Comparison of ENCODE assay signal across 8 cellular contexts in the genomic region with DNA sequence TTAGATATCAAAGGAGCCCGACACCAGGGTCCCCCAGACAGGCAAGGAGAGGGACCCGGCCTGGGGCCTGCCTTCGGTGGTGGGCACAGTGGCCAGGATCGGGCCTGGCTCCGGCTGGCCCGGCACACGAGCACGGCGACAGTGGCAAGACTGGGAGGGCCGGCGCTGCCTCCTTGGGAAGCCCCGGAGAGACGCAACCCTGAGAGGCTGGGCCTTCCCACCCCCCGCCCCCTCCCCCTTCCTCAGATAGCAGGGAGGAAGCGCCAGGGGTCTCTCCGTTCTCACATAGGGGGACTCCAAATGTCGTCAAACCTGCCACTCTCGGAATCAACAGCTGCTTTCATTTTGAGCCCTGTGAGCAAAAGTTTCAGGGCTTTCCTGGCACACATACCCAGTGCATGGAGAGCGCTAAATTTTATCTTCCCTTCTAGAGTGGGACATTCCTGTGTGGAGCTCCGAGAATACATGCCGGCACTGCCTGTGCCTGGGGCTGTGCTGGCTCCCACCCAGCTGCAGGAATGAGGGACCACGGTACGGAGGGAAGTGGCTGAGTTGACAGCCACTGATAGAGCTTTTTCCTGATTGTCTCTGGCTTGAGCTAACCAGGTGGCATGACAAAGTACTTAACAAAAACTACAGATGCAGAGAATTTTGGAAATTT.
DNase-seq lines count a peak whose midpoint lies in the region; ATAC-seq, FAIRE-seq and TF ChIP-seq lines count a peak whose summit lies in the region.

No MANE protein-coding gene starts in this region.

- ATAC-seq in GM19452 (IDR thresholded peaks at IDR 0.05; ENCODE audit: unreplicated experiment) (peak; percentile 39), pancreas (peak; percentile 64 to 82 (median 74))

- H3K9me3 ChIP-seq in Caco-2 (no peaks in the 10 kb centered on the region), pancreas (no peaks in the 10 kb centered on the region)

- CTCF ChIA-PET in Caco-2 (lab: Charles Lee) = interaction anchor here (1.0 to 1.3 kb wide), 3 partner anchors 77 to 97 kb away, joined by 3 to 4 read pairs (median 3); no protein-coding TSS in a partner anchor
- CTCF ChIA-PET in activated naive CD4-positive, alpha-beta T cell treated with anti-CD3 and anti-CD28 coated beads for 36 hours (lab: Charles Lee) = interaction anchor here (0.6 to 4.6 kb wide), 12 partner anchors 8 to 236 kb away, joined by 3 to 33 read pairs (median 4); a partner anchor contains a TSS

- TF ChIP-seq CTCF in Caco-2 (IDR thresholded peaks at IDR 0.05; ENCODE audit: insufficient read depth in 1 of 2, low read depth in 1 of 2, low read length in 1 of 2, severe bottlenecking in 1 of 2, unreplicated experiment in 1 of 2) = no peak
- no peak for TF ChIP-seq CTCF in HL-60 (IDR thresholded peaks at IDR 0.05; ENCODE audit: insufficient read depth, low read length)
- no peak for TF ChIP-seq CTCF in glutamatergic neuron (IDR thresholded peaks at IDR 0.05; ENCODE audit: partially characterized antibody, unreplicated experiment)
- no peak for TF ChIP-seq CTCF in pancreas (IDR thresholded peaks at IDR 0.05)

- FAIRE-seq in pancreas (lab: Jason Lieb, UNC) (no peak), HTR-8/SVneo (lab: Jason Lieb, UNC) (no peak)

- H3K4me1 ChIP-seq in Caco-2 (0 out of 2 replicates have a peak, but pooled peaks cover 4% of the 10 kb centered on the region), pancreas (peaks cover 0 to 5% (median 0%) of the 10 kb centered on the region in 3 donors)

- WGBS in pancreas, 2 donors = 1% methylated on average over 23 of the region's 23 CpGs

- H3K4me3 Mint-ChIP-seq in Caco-2 (ENCODE audit: unreplicated experiment) = peak overlapping the region; percentile 70
- H3K4me3 Mint-ChIP-seq in activated naive CD4-positive, alpha-beta T cell treated with anti-CD3 and anti-CD28 coated beads for 36 hours = peak overlapping the region; percentile 79
- H3K4me3 Mint-ChIP-seq in glutamatergic neuron (ENCODE audit: unreplicated experiment) = peak overlapping the region; percentile 79

- H3K27me3 Mint-ChIP-seq in Caco-2 (ENCODE audit: insufficient read depth, unreplicated experiment) (no peaks in the 10 kb centered on the region), glutamatergic neuron (ENCODE audit: unreplicated experiment) (peaks cover 13% of the 10 kb centered on the region)
- H3K27me3 Mint-ChIP-seq in activated naive CD4-positive, alpha-beta T cell treated with anti-CD3 and anti-CD28 coated beads for 36 hours (ENCODE audit: low read depth) = no peaks in the 10 kb centered on the region

- H3K4me3 ChIP-seq in Caco-2 (ENCODE audit: low read depth, low read length) = peak overlapping the region; percentile 67
- H3K4me3 ChIP-seq in HL-60 (replicated peaks; ENCODE audit: insufficient read depth, low read length) = peak overlapping the region; percentile 73
- peak overlapping the region; percentile 49 to 90 (median 73) for H3K4me3 ChIP-seq in pancreas

- no peaks in the 10 kb centered on the region for H3K36me3 ChIP-seq in Caco-2 (ENCODE audit: control insufficient read depth, insufficient read depth, low read length)
- no peaks in the 10 kb centered on the region for H3K36me3 ChIP-seq in pancreas

- no TSS peak for BruUV-seq in Caco-2 (replicated peaks; lab: Mats Ljungman, UMichigan)

- H3K27me3 ChIP-seq in Caco-2 (replicated peaks; ENCODE audit: control insufficient read depth, insufficient read depth, low read length) = no peaks in the 10 kb centered on the region; the same call in 1 of the 2 replicates
- peaks cover 2% of the 10 kb centered on the region for H3K27me3 ChIP-seq in HL-60 (ENCODE audit: insufficient read depth, poor library complexity, severe bottlenecking)
- no peaks in the 10 kb centered on the region for H3K27me3 ChIP-seq in pancreas

- H3K9me3 Mint-ChIP-seq in Caco-2 (ENCODE audit: unreplicated experiment) = no peaks in the 10 kb centered on the region
- H3K9me3 Mint-ChIP-seq in activated naive CD4-positive, alpha-beta T cell treated with anti-CD3 and anti-CD28 coated beads for 36 hours = no peaks in the 10 kb centered on the region
- no peaks in the 10 kb centered on the region for H3K9me3 Mint-ChIP-seq in glutamatergic neuron (ENCODE audit: unreplicated experiment)

- H3K27ac ChIP-seq in HL-60 (replicated peaks) = no peak overlapping the region
- H3K27ac ChIP-seq in pancreas = peak overlapping the region; percentile 67 to 88 (median 75)

- DNase-seq in Caco-2 = no peak
- no peak for DNase-seq in HL-60 (ENCODE audit: low read depth in 1 of 2, low spot score in 1 of 2)
- peak; percentile 86 for DNase-seq in activated naive CD4-positive, alpha-beta T cell treated with anti-CD3 and anti-CD28 coated beads for 36 hours
- DNase-seq in glutamatergic neuron = no peak
- DNase-seq in pancreas = peak in 4 of 6 donors; percentile 29 to 78 (median 46)
- DNase-seq in HTR-8/SVneo (ENCODE audit: insufficient read length, low spot score) = no peak
- DNase-seq in NCI-H1436 (lab: John Stamatoyannopoulos, UW) = no peak

- POLR2A ChIA-PET in Caco-2 (lab: Charles Lee) = no interaction called here

- intact Hi-C loops in Caco-2 (cut with micrococcal nuclease; ENCODE audit: unreplicated experiment) = loop anchor here (5.0 kb wide), 1 partner anchor 191 kb away; no protein-coding TSS in a partner anchor
- intact Hi-C loops in activated naive CD4-positive, alpha-beta T cell treated with anti-CD3 and anti-CD28 coated beads for 36 hours (cut with micrococcal nuclease) = loop anchor here (1.0 to 2.0 kb wide), 6 partner anchors 9 to 61 kb away; no protein-coding TSS in a partner anchor
- intact Hi-C loops in pancreas (cut with DNase I) = no loop called here

- no peak overlapping the region for H3K27ac Mint-ChIP-seq in Caco-2 (ENCODE audit: unreplicated experiment)
- peak overlapping the region; percentile 87 for H3K27ac Mint-ChIP-seq in activated naive CD4-positive, alpha-beta T cell treated with anti-CD3 and anti-CD28 coated beads for 36 hours
- no peak overlapping the region for H3K27ac Mint-ChIP-seq in glutamatergic neuron (ENCODE audit: unreplicated experiment)

- H3K4me1 Mint-ChIP-seq in Caco-2 (ENCODE audit: low read depth, unreplicated experiment) (no peaks in the 10 kb centered on the region), glutamatergic neuron (ENCODE audit: low read depth, unreplicated experiment) (peaks cover 2% of the 10 kb centered on the region)
- peaks cover 68% of the 10 kb centered on the region for H3K4me1 Mint-ChIP-seq in activated naive CD4-positive, alpha-beta T cell treated with anti-CD3 and anti-CD28 coated beads for 36 hours (ENCODE audit: low read depth)

- no peaks in the 10 kb centered on the region for H3K36me3 Mint-ChIP-seq in Caco-2 (ENCODE audit: insufficient read depth, unreplicated experiment)
- H3K36me3 Mint-ChIP-seq in activated naive CD4-positive, alpha-beta T cell treated with anti-CD3 and anti-CD28 coated beads for 36 hours (ENCODE audit: low read depth) = peaks cover 11% of the 10 kb centered on the region
- peaks cover 5% of the 10 kb centered on the region for H3K36me3 Mint-ChIP-seq in glutamatergic neuron (ENCODE audit: unreplicated experiment)

Comparison
In these comparisons a context has a peak if more than half of its experiments do, and no peak if none do; other contexts are left out.
1. DNase-seq: peak in activated naive CD4-positive, alpha-beta T cell treated with anti-CD3 and anti-CD28 coated beads for 36 hours (single experiment) and pancreas (4 of 6); none in Caco-2 (0 of 2), HL-60 (0 of 2), glutamatergic neuron (single experiment), HTR-8/SVneo (single experiment) and NCI-H1436 (single experiment).
2. intact Hi-C loops: an anchor here in Caco-2 (5.0 kb wide) and activated naive CD4-positive, alpha-beta T cell treated with anti-CD3 and anti-CD28 coated beads for 36 hours (1.0 to 2.0 kb wide); none called in pancreas.
3. Peak in every context shown above with its lines, with median percentiles within 50 percentile points of each other: H3K4me3 ChIP-seq and H3K4me3 Mint-ChIP-seq.